22 cellular contexts compared by ENCODE assay signal in the genomic region with DNA sequence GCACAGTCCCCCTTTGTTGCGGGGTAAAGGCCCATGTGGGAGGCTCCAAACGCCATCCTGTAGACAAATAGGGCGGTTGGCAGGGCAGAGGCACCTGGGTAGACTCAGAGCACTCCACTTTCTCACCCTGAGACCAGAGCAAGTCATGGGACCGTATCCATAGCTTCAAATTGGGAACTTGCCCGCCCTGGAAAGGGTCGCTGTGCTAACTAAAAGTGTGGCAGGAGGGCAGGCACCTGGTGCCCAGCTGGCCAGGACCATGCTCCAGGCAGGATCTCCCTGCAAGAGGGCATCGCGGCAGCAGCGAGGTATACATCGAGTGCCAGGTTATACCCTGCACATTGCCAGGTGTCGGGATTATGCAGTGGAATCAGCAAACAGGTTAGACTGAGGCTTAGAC. TPM values are rescaled to one million over a fixed set of nuclear protein-coding genes. Genes with fewer than 3 reads are reported as not detected.
DNase-seq lines count a peak whose midpoint lies in the region; ATAC-seq lines count a peak whose summit lies in the region.
"Had no signal": no experiment of that assay in that cellular context is flagged by ENCODE, and none has a peak within 500 bp of the region (broad histone marks: within the 10 kb centered on the region; RNA-seq: fewer than 3 reads in every experiment).

No MANE protein-coding gene starts in this region.

- peak overlapping the region; percentile 10 for H3K27ac Mint-ChIP-seq in activated naive CD8-positive, alpha-beta T cell
- no peak overlapping the region for H3K27ac Mint-ChIP-seq in activated naive CD8-positive, alpha-beta T cell treated with anti-CD3 and anti-CD28 coated beads for 36 hours
- H3K27ac Mint-ChIP-seq: CD4-positive, alpha-beta T cell; HFFc6 had no signal

- H3K4me1 Mint-ChIP-seq in activated naive CD8-positive, alpha-beta T cell (ENCODE audit: low read depth): no peaks in the 10 kb centered on the region
- H3K4me1 Mint-ChIP-seq in activated naive CD8-positive, alpha-beta T cell treated with anti-CD3 and anti-CD28 coated beads for 36 hours: peaks cover 3% of the 10 kb centered on the region
- H3K4me1 Mint-ChIP-seq: CD14-positive monocyte had no signal

- H3K4me3 Mint-ChIP-seq in activated naive CD8-positive, alpha-beta T cell: no peak overlapping the region
- H3K4me3 Mint-ChIP-seq in activated naive CD8-positive, alpha-beta T cell treated with anti-CD3 and anti-CD28 coated beads for 36 hours: no peak overlapping the region
- H3K4me3 Mint-ChIP-seq: CD14-positive monocyte; CD4-positive, alpha-beta T cell; CD8-positive, alpha-beta memory T cell; HFFc6 had no signal

- no peaks in the 10 kb centered on the region for H3K27me3 Mint-ChIP-seq in activated naive CD8-positive, alpha-beta T cell
- H3K27me3 Mint-ChIP-seq in activated naive CD8-positive, alpha-beta T cell treated with anti-CD3 and anti-CD28 coated beads for 36 hours: no peaks in the 10 kb centered on the region
- H3K27me3 Mint-ChIP-seq: CD4-positive, alpha-beta T cell; CD8-positive, alpha-beta memory T cell had no signal

- peaks cover 25% of the 10 kb centered on the region for H3K36me3 Mint-ChIP-seq in activated naive CD8-positive, alpha-beta T cell
- H3K36me3 Mint-ChIP-seq in activated naive CD8-positive, alpha-beta T cell treated with anti-CD3 and anti-CD28 coated beads for 36 hours: peaks cover 27% of the 10 kb centered on the region

- ATAC-seq in left lobe of liver (no peak), sciatic nerve (no peak), HG02763 (IDR thresholded peaks at IDR 0.05; ENCODE audit: unreplicated experiment) (no peak)
- ATAC-seq: A549 had no signal

- no peaks in the 10 kb centered on the region for H3K9me3 Mint-ChIP-seq in activated naive CD8-positive, alpha-beta T cell (ENCODE audit: low read depth)
- H3K9me3 Mint-ChIP-seq in activated naive CD8-positive, alpha-beta T cell treated with anti-CD3 and anti-CD28 coated beads for 36 hours: no peaks in the 10 kb centered on the region
- H3K9me3 Mint-ChIP-seq: CD4-positive, alpha-beta T cell; CD8-positive, alpha-beta memory T cell; HFFc6 had no signal

- intact Hi-C loops in sciatic nerve (cut with DNase I): no loop called here

- DNase-seq in activated naive CD8-positive, alpha-beta T cell treated with anti-CD3 and anti-CD28 coated beads for 36 hours: no peak
- peak; percentile 28 for DNase-seq in cerebellar cortex (ENCODE audit: low spot score)
- peak; percentile 40 for DNase-seq in left lobe of liver (ENCODE audit: low spot score)
- DNase-seq in sciatic nerve (ENCODE audit: low spot score): peak; percentile 51
- no peak for DNase-seq in HuH-7.5 (ENCODE audit: low spot score)
- no peak for DNase-seq in NCI-H2029 (lab: John Stamatoyannopoulos, UW)
- DNase-seq: 8988T; ACHN; AML-193; BE2C; CD4-positive, alpha-beta T cell; CD8-positive, alpha-beta memory T cell; DMS 273 treated with DMSO at 0.1 percent for 48 hours; DMS79; EL; GF-D8; GOT3; HFFc6 had no signal

RNA-seq across cellular contexts. Expression of gene SCLY, which starts 20.8 kb away (rescaled TPM):
- total RNA-seq in activated naive CD8-positive, alpha-beta T cell treated with anti-CD3 and anti-CD28 coated beads for 36 hours: 10 to 100 TPM; 71.6 to 72.9 TPM
- total RNA-seq in left lobe of liver: 40.6 TPM
- 15.1 TPM for total RNA-seq in sciatic nerve

Comparison
In these comparisons a context has a peak if more than half of its experiments do, and no peak if none do; other contexts are left out.
1. DNase-seq: peak in cerebellar cortex (single experiment), left lobe of liver (single experiment) and sciatic nerve (single experiment); none in activated naive CD8-positive, alpha-beta T cell treated with anti-CD3 and anti-CD28 coated beads for 36 hours (single experiment), HuH-7.5 (single experiment) and NCI-H2029 (single experiment).